ENCODE assay signal across 8 cellular contexts in the genomic region with DNA sequence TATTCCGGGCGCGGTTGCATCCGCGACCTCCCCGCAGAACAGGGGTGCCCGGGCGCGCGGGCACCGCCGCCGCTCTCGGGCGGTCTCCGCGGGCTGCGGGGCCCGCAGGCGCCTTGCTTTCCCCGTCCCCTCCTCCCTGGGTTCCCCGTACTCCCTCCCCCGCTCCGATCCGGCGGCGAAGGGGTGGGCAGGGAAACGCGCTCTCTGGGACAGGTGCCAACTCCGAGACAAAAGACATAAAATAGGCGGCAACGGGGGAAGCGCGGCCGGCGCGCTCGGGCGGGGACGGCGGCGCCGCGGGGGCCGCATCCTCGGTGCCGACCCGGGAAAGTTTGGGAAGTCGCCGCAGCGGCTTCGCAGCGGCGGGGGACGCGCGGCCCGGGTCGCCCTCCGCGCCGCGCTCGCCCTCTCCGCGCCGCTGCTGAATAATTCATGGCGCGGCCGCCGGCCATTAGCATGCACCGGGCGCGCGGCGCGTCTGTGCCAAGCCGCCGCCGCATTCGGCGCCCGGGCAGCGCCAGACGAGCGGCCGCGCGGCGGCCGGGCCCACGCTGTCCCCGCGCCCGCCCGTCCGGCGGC.
A peak's percentile ranks its signal among the peaks of the same experiment; 100 is the strongest.
DNase-seq lines count a peak whose midpoint lies in the region; ATAC-seq and TF ChIP-seq lines count a peak whose summit lies in the region.

No MANE protein-coding gene starts in this region.

- ATAC-seq in mucosa of descending colon (peak; percentile 35), HG03175 (IDR thresholded peaks at IDR 0.05; ENCODE audit: unreplicated experiment) (no peak)

- H3K4me1 ChIP-seq in BLaER1 treated with 17β-estradiol and CSF1 and Interleukin-3, amounts not matched to agents 10 nM and 100 nM = peaks cover 41 to 73% (median 53%) of the 10 kb centered on the region in 10 experiments
- H3K4me1 ChIP-seq in HAP-1 (peaks cover 35% of the 10 kb centered on the region), esophagus (ENCODE audit: control insufficient read depth in 2 of 2, insufficient read depth in 2 of 2, low read length in 1 of 2) (peaks cover 3 to 12% of the 10 kb centered on the region in 2 donors), mucosa of descending colon (ENCODE audit: low read depth) (peaks cover 40% of the 10 kb centered on the region)

- H3K36me3 ChIP-seq in BLaER1 treated with 17β-estradiol and CSF1 and Interleukin-3, amounts not matched to agents 10 nM and 100 nM = peaks cover 0 to 12% (median 6%) of the 10 kb centered on the region in 11 experiments; a peak in 7 of 22 replicates
- H3K36me3 ChIP-seq in HAP-1 (replicated peaks) = peaks cover 43% of the 10 kb centered on the region
- peaks cover 0 to 9% of the 10 kb centered on the region in 2 donors for H3K36me3 ChIP-seq in esophagus (ENCODE audit: control insufficient read depth in 2 of 2, insufficient read depth in 2 of 2, low read length in 1 of 2)
- no peaks in the 10 kb centered on the region for H3K36me3 ChIP-seq in mucosa of descending colon (ENCODE audit: low read depth)

- DNase-seq in HAP-1 (ENCODE audit: low spot score in 2 of 2) (peak; percentile 91 to 96), NCI-H510A treated with DMSO at 0.1 percent for 48 hours (lab: John Stamatoyannopoulos, UW) (peak; percentile 57), mucosa of descending colon (peak; percentile 91 to 93 (median 91))
- peak; percentile 54 for DNase-seq in activated CD8-positive, alpha-beta memory T cell treated with anti-CD3 and anti-CD28 coated beads, Interleukin-2, amount 50 U/mL, for 4 hours
- DNase-seq in stimulated activated naive CD4-positive, alpha-beta T cell (lab: John Stamatoyannopoulos, UW) = peak; percentile 57 to 74 (median 62)

- H3K4me3 ChIP-seq in BLaER1 treated with 17β-estradiol and CSF1 and Interleukin-3, amounts not matched to agents 10 nM and 100 nM = peak overlapping the region; percentile 64 to 84 (median 76)
- H3K4me3 ChIP-seq in HAP-1 (peak overlapping the region; percentile 84), esophagus (ENCODE audit: low read depth in 1 of 2, low read length in 2 of 2) (peak overlapping the region; percentile 67 to 69), mucosa of descending colon (peak overlapping the region; percentile 64)

- peak overlapping the region; percentile 80 to 94 (median 92) for H3K4me2 ChIP-seq in BLaER1 treated with 17β-estradiol and CSF1 and Interleukin-3, amounts not matched to agents 10 nM and 100 nM

- in situ Hi-C loops in HAP-1 (cut with MboI; ENCODE audit: low sequenced_read_pairs) = loop anchor here (10.0 kb wide), 1 partner anchor 57 kb away; no protein-coding TSS in a partner anchor

- no peak for TF ChIP-seq CTCF in mucosa of descending colon (IDR thresholded peaks at IDR 0.05)

- H3K9ac ChIP-seq in BLaER1 treated with 17β-estradiol and CSF1 and Interleukin-3, amounts not matched to agents 10 nM and 100 nM = peak overlapping the region; percentile 82 to 94 (median 87)

- H3K27ac ChIP-seq in BLaER1 treated with 17β-estradiol and CSF1 and Interleukin-3, amounts not matched to agents 10 nM and 100 nM = peak overlapping the region; percentile 46 to 96 (median 92); a peak in 21 of 22 replicates
- peak overlapping the region; percentile 99 to 100 for H3K27ac ChIP-seq in esophagus (ENCODE audit: low read depth in 2 of 2, low read length in 1 of 2)

- H3K9me3 ChIP-seq in BLaER1 treated with 17β-estradiol and CSF1 and Interleukin-3, amounts not matched to agents 10 nM and 100 nM (replicated peaks in 1 of 11) = no peaks in the 10 kb centered on the region
- H3K9me3 ChIP-seq in HAP-1 = no peaks in the 10 kb centered on the region
- H3K9me3 ChIP-seq in esophagus (ENCODE audit: control insufficient read depth in 2 of 2, insufficient read depth in 1 of 2, low read depth in 1 of 2, low read length in 1 of 2) = no peaks in the 10 kb centered on the region
- H3K9me3 ChIP-seq in mucosa of descending colon = no peaks in the 10 kb centered on the region

- H4K20me1 ChIP-seq in BLaER1 treated with 17β-estradiol and CSF1 and Interleukin-3, amounts not matched to agents 10 nM and 100 nM = peaks cover 29 to 66% (median 46%) of the 10 kb centered on the region in 11 experiments; a peak in 20 of 22 replicates

- peaks cover 94 to 100% (median 100%) of the 10 kb centered on the region in 11 experiments for H3K27me3 ChIP-seq in BLaER1 treated with 17β-estradiol and CSF1 and Interleukin-3, amounts not matched to agents 10 nM and 100 nM
- no peaks in the 10 kb centered on the region for H3K27me3 ChIP-seq in HAP-1 (ENCODE audit: low read depth)
- H3K27me3 ChIP-seq in esophagus (ENCODE audit: control insufficient read depth in 1 of 2, insufficient read depth in 2 of 2, low read length in 2 of 2) = no peaks in the 10 kb centered on the region

- intact Hi-C loops in mucosa of descending colon (cut with DNase I, micrococcal nuclease) = loop anchor here in 1 of 2 donors (10.0 kb wide), 1 partner anchor 57 kb away; no protein-coding TSS in a partner anchor

- 0 to 1% methylated on average over 50 to 98 of the region's 98 CpGs for WGBS in esophagus, 2 donors
